Comparison of ENCODE assay signal across 23 cellular contexts in the genomic region with DNA sequence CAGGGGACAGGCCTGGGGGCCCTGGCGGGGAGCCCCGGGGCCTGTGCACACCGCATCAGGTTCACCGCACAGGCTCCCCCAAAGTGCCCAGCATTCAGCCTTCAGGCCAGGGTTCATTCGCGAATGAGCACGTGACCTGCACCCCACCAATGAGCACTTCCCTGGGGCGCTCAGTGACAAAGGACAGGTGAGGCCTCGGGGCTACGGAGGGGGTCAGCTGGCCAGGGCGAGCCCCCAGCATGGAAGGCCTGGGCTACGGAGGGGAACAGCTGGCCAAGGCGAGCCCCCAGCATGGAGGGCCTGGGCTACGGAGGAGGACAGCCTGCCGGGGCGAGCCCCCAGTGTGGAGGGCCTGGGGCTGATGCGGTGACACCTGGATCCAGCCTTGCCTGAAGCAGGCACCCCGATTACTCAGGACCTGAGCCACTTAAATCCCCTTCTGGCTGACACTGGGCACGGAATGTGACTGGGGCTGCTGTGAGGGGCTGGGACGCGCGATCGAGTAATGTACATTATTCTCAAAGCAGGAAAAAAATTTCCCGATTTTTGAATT. TPM values are rescaled to one million over a fixed set of nuclear protein-coding genes. Genes with fewer than 3 reads are reported as not detected.
DNase-seq lines count a peak whose midpoint lies in the region; ATAC-seq, FAIRE-seq and TF ChIP-seq lines count a peak whose summit lies in the region.
"Had no signal": no experiment of that assay in that cellular context is flagged by ENCODE, and none has a peak within 500 bp of the region (broad histone marks: within the 10 kb centered on the region; RNA-seq: fewer than 3 reads in every experiment).

No MANE protein-coding gene starts in this region.

- intact Hi-C loops in Right ventricle myocardium inferior (cut with DNase I): no loop called here
- intact Hi-C loops in heart left ventricle (cut with DNase I): no loop called here
- intact Hi-C loops in A673 (cut with micrococcal nuclease; ENCODE audit: unreplicated experiment): no loop called here
- intact Hi-C loops in CD4-positive, alpha-beta T cell (cut with DNase I, micrococcal nuclease): no loop called here

- H3K4me3 Mint-ChIP-seq in T-helper 17 cell: no peak overlapping the region
- H3K4me3 Mint-ChIP-seq in CD4-positive, alpha-beta T cell: no peak overlapping the region
- H3K4me3 Mint-ChIP-seq: CD8-positive, alpha-beta memory T cell; GM23338; IgD-negative memory B cell had no signal

- BruUV-seq in A673 (replicated peaks; lab: Mats Ljungman, UMichigan): TSS peak; percentile 22

- POLR2A ChIA-PET in A673 (lab: Charles Lee; ENCODE audit: low non-redundant PET) (no interaction called here), H1 (lab: Charles Lee; ENCODE audit: partially characterized antibody) (interaction anchor here (2.1 kb wide), 1 partner anchor 10 kb away, joined by 6 read pairs; no protein-coding TSS in a partner anchor)
- POLR2A ChIA-PET in CD4-positive, alpha-beta T cell (lab: Charles Lee): no interaction called here

- H2AK5ac ChIP-seq in H1 (ENCODE audit: low read depth, low read length): no peak overlapping the region

- no peak overlapping the region for H3K23ac ChIP-seq in H1 (ENCODE audit: insufficient read length)

- H3K23me2 ChIP-seq in H1 (ENCODE audit: low read depth, low read length): no peaks in the 10 kb centered on the region

- H2BK120ac ChIP-seq in H1 (replicated peaks; ENCODE audit: low read depth, low read length): no peak overlapping the region

- H3K14ac ChIP-seq in H1 (ENCODE audit: insufficient read length): no peak overlapping the region

- no peaks in the 10 kb centered on the region for H3K27me3 Mint-ChIP-seq in T-helper 17 cell
- H3K27me3 Mint-ChIP-seq in CD4-positive, alpha-beta T cell: no peaks in the 10 kb centered on the region
- H3K27me3 Mint-ChIP-seq: CD8-positive, alpha-beta memory T cell; IgD-negative memory B cell had no signal

- no peak overlapping the region for H2BK20ac ChIP-seq in H1 (ENCODE audit: low read length)

- H3K79me1 ChIP-seq in H1 (ENCODE audit: low read depth, low read length): peaks cover 15% of the 10 kb centered on the region

- peaks cover 0 to 15% of the 10 kb centered on the region in 2 experiments; a peak in 1 of 4 replicates for H3K79me2 ChIP-seq in H1 (ENCODE audit: control insufficient read depth in 1 of 2, insufficient read depth in 2 of 2, low read length in 2 of 2)

- peaks cover 0 to 34% (median 14%) of the 10 kb centered on the region in 9 donors for H3K36me3 ChIP-seq in heart left ventricle
- H3K36me3 ChIP-seq in A673 (ENCODE audit: insufficient read depth, low read length, poor library complexity, severe bottlenecking): peaks cover 63% of the 10 kb centered on the region
- peaks cover 7 to 40% (median 32%) of the 10 kb centered on the region in 4 experiments; a peak in 6 of 8 replicates for H3K36me3 ChIP-seq in H1 (ENCODE audit: control insufficient read depth in 2 of 4, insufficient read depth in 4 of 4, low read length in 3 of 4)

- no peak overlapping the region for H2BK15ac ChIP-seq in H1 (ENCODE audit: low read length)

- H3K9ac ChIP-seq in H1 (replicated peaks in 1 of 4; ENCODE audit: extremely low read depth in 1 of 4, low read depth in 3 of 4, low read length in 3 of 4): no peak overlapping the region

- H3K4me2 ChIP-seq in H1 (ENCODE audit: insufficient read depth in 1 of 2, low read depth in 2 of 2, low read length in 2 of 2): no peak overlapping the region
- H3K4me2 ChIP-seq: A549; BLaER1 treated with 17β-estradiol and CSF1 and Interleukin-3, amounts not matched to agents 10 nM and 100 nM; GM23338 had no signal

- H2AFZ ChIP-seq in H1 (ENCODE audit: low read length): no peak overlapping the region
- H2AFZ ChIP-seq: GM23338 had no signal

- CTCF ChIA-PET in A673 (lab: Charles Lee) (no interaction called here), H1 (lab: Charles Lee; ENCODE audit: partially characterized antibody) (no interaction called here)
- CTCF ChIA-PET in CD4-positive, alpha-beta T cell (lab: Charles Lee): no interaction called here

- peak overlapping the region; percentile 28; the same call in 1 of the 2 replicates for H4K8ac ChIP-seq in H1 (ENCODE audit: extremely low read depth, insufficient read depth, low read length)

- no peak for FAIRE-seq in H1 (lab: Jason Lieb, UNC)
- FAIRE-seq: A549, GM12891, HTR-8/SVneo had no signal

- H2BK5ac ChIP-seq in H1 (ENCODE audit: low read depth, low read length): no peak overlapping the region

- TF ChIP-seq CTCF in heart left ventricle (IDR thresholded peaks at IDR 0.05) (no peak), A673 (conservative IDR thresholded peaks at IDR 0.05; ENCODE audit: low read depth, low read length) (no peak), H1 (IDR thresholded peaks at IDR 0.05; ENCODE audit: control extremely low read depth in 1 of 3, insufficient read depth in 1 of 3, low read depth in 1 of 3, low read length in 3 of 3) (no peak)
- no peak for TF ChIP-seq CTCF in CD4-positive, alpha-beta T cell (IDR thresholded peaks at IDR 0.05)

- H3K4me3 ChIP-seq in heart left ventricle: no peak overlapping the region
- no peak overlapping the region for H3K4me3 ChIP-seq in A673 (ENCODE audit: low read depth, low read length, poor library complexity, severe bottlenecking)
- H3K4me3 ChIP-seq in H1 (ENCODE audit: extremely low read depth in 1 of 4, insufficient read depth in 2 of 4, low read depth in 3 of 4, low read length in 4 of 4): no peak overlapping the region
- H3K4me3 ChIP-seq: A549; BLaER1 treated with 17β-estradiol and CSF1 and Interleukin-3, amounts not matched to agents 10 nM and 100 nM; GM23338 had no signal

- no peak for TF ChIP-seq EP300 in H1 (IDR thresholded peaks at IDR 0.05; ENCODE audit: borderline replicate concordance in 1 of 2, low read depth in 2 of 2, low read length in 2 of 2)

- no peak overlapping the region for H3K4ac ChIP-seq in H1 (replicated peaks; ENCODE audit: insufficient read length, low read depth, low read length)

- no peak for TF ChIP-seq POLR2A in heart left ventricle (IDR thresholded peaks at IDR 0.05)
- TF ChIP-seq POLR2A in H1 (IDR thresholded peaks at IDR 0.05; ENCODE audit: control extremely low read depth in 1 of 2, low read depth in 2 of 2, low read length in 2 of 2): no peak

- H3K27ac ChIP-seq in heart left ventricle: no peak overlapping the region
- no peak overlapping the region for H3K27ac ChIP-seq in A673 (ENCODE audit: low read depth, low read length, poor library complexity, severe bottlenecking)
- H3K27ac ChIP-seq in H1 (ENCODE audit: low read depth, low read length): no peak overlapping the region
- no peak overlapping the region for H3K27ac ChIP-seq in CD4-positive, alpha-beta T cell (ENCODE audit: low read depth, low read length)
- H3K27ac ChIP-seq: 22Rv1, A549 had no signal

- no peak overlapping the region for H4K5ac ChIP-seq in H1 (ENCODE audit: insufficient read length, low read depth, low read length)

- H3K56ac ChIP-seq in H1 (replicated peaks; ENCODE audit: insufficient read length, low read depth, low read length): no peak overlapping the region

- ATAC-seq in Right ventricle myocardium inferior: no peak
- ATAC-seq in heart left ventricle: no peak
- no peak for ATAC-seq in T-helper 17 cell
- ATAC-seq in CD4-positive, alpha-beta T cell (ENCODE audit: poor library complexity): no peak
- no peak for ATAC-seq in GM19324 (IDR thresholded peaks at IDR 0.05; ENCODE audit: low FRiP score, unreplicated experiment)
- ATAC-seq: A549, GM23338, HCT116 had no signal

- H3K18ac ChIP-seq in H1 (ENCODE audit: extremely low read depth, low read length): no peak overlapping the region

- no peak for TF ChIP-seq RAD21 in H1 (IDR thresholded peaks at IDR 0.05 in 1 of 2, conservative IDR thresholded peaks at IDR 0.05 in 1 of 2; ENCODE audit: low read depth in 2 of 2, low read length in 2 of 2)

- peaks cover 26% of the 10 kb centered on the region in 2 experiments for H4K20me1 ChIP-seq in H1 (replicated peaks in 1 of 2; ENCODE audit: control insufficient read depth in 1 of 2, insufficient read depth in 2 of 2, low read length in 2 of 2)

- H3K9me3 Mint-ChIP-seq in CD4-positive, alpha-beta T cell: no peaks in the 10 kb centered on the region
- H3K9me3 Mint-ChIP-seq: CD8-positive, alpha-beta memory T cell; GM23338; IgD-negative memory B cell had no signal

- H3K27ac Mint-ChIP-seq in T-helper 17 cell: peak overlapping the region; percentile 24
- H3K27ac Mint-ChIP-seq in CD4-positive, alpha-beta T cell: no peak overlapping the region
- H3K27ac Mint-ChIP-seq: GM23338, IgD-negative memory B cell had no signal

- H3K36me3 Mint-ChIP-seq in T-helper 17 cell (ENCODE audit: low read depth): no peaks in the 10 kb centered on the region
- H3K36me3 Mint-ChIP-seq in CD4-positive, alpha-beta T cell (ENCODE audit: low read depth): peaks cover 13% of the 10 kb centered on the region

- DNase-seq in Right ventricle myocardium inferior (ENCODE audit: missing footprints): peak; percentile 40
- DNase-seq in heart left ventricle: no peak
- DNase-seq in A673 (ENCODE audit: low spot score): no peak
- DNase-seq in T-helper 17 cell: no peak
- no peak for DNase-seq in H1 (ENCODE audit: low read depth in 1 of 2, low spot score in 2 of 2)
- no peak for DNase-seq in stimulated activated CD4-positive, alpha-beta T cell treated with anti-CD3 and anti-CD28 coated beads, Interleukin-2, amount 100 ng/mL, for 24 hours
- no peak for DNase-seq in CD4-positive, alpha-beta T cell
- DNase-seq: CD8-positive, alpha-beta memory T cell; COR-L47; DMS 273 treated with DMSO at 0.1 percent for 48 hours; DMS53; DND-41; EL; H7 had no signal

- H2BK12ac ChIP-seq in H1 (ENCODE audit: low read depth, low read length): no peak overlapping the region

- H3K27me3 ChIP-seq in heart left ventricle (no peaks in the 10 kb centered on the region), A673 (replicated peaks; ENCODE audit: insufficient read depth, low read depth, low read length, poor library complexity) (no peaks in the 10 kb centered on the region), H1 (replicated peaks in 1 of 4; ENCODE audit: control insufficient read depth in 3 of 4, extremely low read depth in 1 of 4, insufficient read depth in 3 of 4, low read length in 3 of 4) (no peaks in the 10 kb centered on the region)
- no peaks in the 10 kb centered on the region for H3K27me3 ChIP-seq in CD4-positive, alpha-beta T cell (ENCODE audit: control insufficient read depth, insufficient read depth, low read length)
- H3K27me3 ChIP-seq: BLaER1 treated with 17β-estradiol and CSF1 and Interleukin-3, amounts not matched to agents 10 nM and 100 nM had no signal

- no peaks in the 10 kb centered on the region for H3K4me1 Mint-ChIP-seq in T-helper 17 cell
- H3K4me1 Mint-ChIP-seq in CD4-positive, alpha-beta T cell (ENCODE audit: low read depth): peaks cover 5% of the 10 kb centered on the region

- no peaks in the 10 kb centered on the region for H3K4me1 ChIP-seq in heart left ventricle
- H3K4me1 ChIP-seq in A673 (ENCODE audit: insufficient read depth, low read length, poor library complexity, severe bottlenecking): peaks cover 5% of the 10 kb centered on the region
- H3K4me1 ChIP-seq in H1 (replicated peaks in 1 of 4; ENCODE audit: control insufficient read depth in 3 of 4, insufficient read depth in 4 of 4, low read length in 3 of 4): no peaks in the 10 kb centered on the region

- H4K91ac ChIP-seq in H1 (replicated peaks; ENCODE audit: insufficient read length, low read length): no peak overlapping the region

- WGBS in heart left ventricle, 4 donors: 92 to 97% (median 94%) methylated on average over 20 to 24 of the region's 24 CpGs
- 89% methylated on average over 20 of the region's 24 CpGs; no CpG with 5 or more reads in 1 of the 2 experiments for WGBS in H1 (ENCODE audit: extremely low coverage in 1 of 2, insufficient coverage in 1 of 2, insufficient read length in 1 of 2, insufficient replicate concordance in 2 of 2, low coverage in 1 of 2, low lambda C conversion rate in 2 of 2, missing lambda C conversion rate in 1 of 2), 2 experiments

- H3K9me3 ChIP-seq in heart left ventricle (no peaks in the 10 kb centered on the region), A673 (ENCODE audit: low read depth, low read length, poor library complexity, severe bottlenecking) (no peaks in the 10 kb centered on the region), T-helper 17 cell (ENCODE audit: control insufficient read depth, low read length, poor library complexity, severe bottlenecking) (no peaks in the 10 kb centered on the region), H1 (ENCODE audit: insufficient read depth in 2 of 2, low read depth in 1 of 2, low read length in 1 of 2) (no peaks in the 10 kb centered on the region)
- H3K9me3 ChIP-seq in CD4-positive, alpha-beta T cell (ENCODE audit: control insufficient read depth, low read length): no peaks in the 10 kb centered on the region
- H3K9me3 ChIP-seq: A549; BLaER1 treated with 17β-estradiol and CSF1 and Interleukin-3, amounts not matched to agents 10 nM and 100 nM had no signal

RNA-seq across cellular contexts. Expression of a gene that starts 23.1 kb away (rescaled TPM):
- total RNA-seq in Right ventricle myocardium inferior (25.3 TPM), heart left ventricle (10 to 100 TPM; 13.2 to 38.0 (median 22.3) TPM), A673 (2021) (333 and 361 TPM in 2 replicates), T-helper 17 cell (10 to 100 TPM; 46.9 to 47.4 TPM)
- polyA plus RNA-seq in heart left ventricle (10 to 100 TPM; 13.4 to 40.2 TPM), H1 (2011; rRNA removed) (241 and 471 TPM in 2 replicates)
- total RNA-seq in H1 (2021; fragmentation: NEBNext Ultra II Directional; extraction: Animal tissue kit (Norgen Biotek cat#: 25700)): 340 and 348 TPM in 2 replicates
- 271 TPM for polyA plus RNA-seq in H1 (2011; cell fraction: cytosol; rRNA removed)
- polyA plus RNA-seq in H1 (2011; cell fraction: nucleus; rRNA removed): 468 TPM
- polyA plus RNA-seq in H1 (2012, experiment 1 of 2): 258 to 276 TPM (median 262 TPM) in 4 replicates
- 216 TPM for polyA plus RNA-seq in H1 (2012, experiment 2 of 2)
- 188 TPM for polyA plus RNA-seq in H1 (2013, experiment 1 of 2)
- 190 TPM for polyA plus RNA-seq in H1 (2013, experiment 2 of 2)
- 47.7 and 78.0 TPM in 2 replicates for polyA minus RNA-seq in H1 (2011; rRNA and poly(A)+ RNA removed)
- 232 TPM for polyA minus RNA-seq in H1 (2011; cell fraction: cytosol; rRNA and poly(A)+ RNA removed)
- 124 TPM for polyA minus RNA-seq in H1 (2011; cell fraction: nucleus; rRNA and poly(A)+ RNA removed)
- total RNA-seq in CD4-positive, alpha-beta T cell: 10 to 100 TPM; 51.2 to 52.2 TPM

RNA-seq across cellular contexts. Expression of a gene that starts 24.1 kb away (rescaled TPM):
- total RNA-seq in Right ventricle myocardium inferior: 1,146 TPM
- 100 to 1,000 TPM; 170 to 982 (median 690) TPM for total RNA-seq in heart left ventricle
- polyA plus RNA-seq in heart left ventricle: 100 to 1,000 TPM; 271 to 329 TPM
- 256 and 258 TPM in 2 replicates for total RNA-seq in A673 (2021)
- 100 to 1,000 TPM; 125 to 128 TPM for total RNA-seq in T-helper 17 cell
- 162 and 179 TPM in 2 replicates for total RNA-seq in H1 (2021; fragmentation: NEBNext Ultra II Directional; extraction: Animal tissue kit (Norgen Biotek cat#: 25700))
- polyA plus RNA-seq in H1 (2011; rRNA removed): 171 and 209 TPM in 2 replicates
- polyA plus RNA-seq in H1 (2011; cell fraction: cytosol; rRNA removed): 116 TPM
- polyA plus RNA-seq in H1 (2011; cell fraction: nucleus; rRNA removed): 97.6 TPM
- polyA plus RNA-seq in H1 (2012, experiment 1 of 2): 113 to 194 TPM (median 144 TPM) in 4 replicates
- polyA plus RNA-seq in H1 (2012, experiment 2 of 2): 120 TPM
- 158 TPM for polyA plus RNA-seq in H1 (2013, experiment 1 of 2)
- 164 TPM for polyA plus RNA-seq in H1 (2013, experiment 2 of 2)
- polyA minus RNA-seq in H1 (2011; rRNA and poly(A)+ RNA removed): 30.3 and 34.7 TPM in 2 replicates
- polyA minus RNA-seq in H1 (2011; cell fraction: cytosol; rRNA and poly(A)+ RNA removed): 19.2 TPM
- polyA minus RNA-seq in H1 (2011; cell fraction: nucleus; rRNA and poly(A)+ RNA removed): 33.2 TPM
- total RNA-seq in CD4-positive, alpha-beta T cell: 10 to 100 TPM; 88.9 to 93.8 TPM

RNA-seq across cellular contexts. Expression of a gene that starts 36.7 kb away (rescaled TPM):
- total RNA-seq in Right ventricle myocardium inferior (64.2 TPM), heart left ventricle (100 to 1,000 TPM in 2 of 9 donors, 10 to 100 TPM in 7; 38.6 to 107 (median 62.5) TPM), A673 (2021) (138 and 139 TPM in 2 replicates), T-helper 17 cell (10 to 100 TPM; 37.9 to 40.6 TPM)
- polyA plus RNA-seq in heart left ventricle (100 to 1,000 TPM; 110 to 146 TPM), H1 (2011; rRNA removed) (88.2 and 113 TPM in 2 replicates)
- total RNA-seq in H1 (2021; fragmentation: NEBNext Ultra II Directional; extraction: Animal tissue kit (Norgen Biotek cat#: 25700)): 110 and 115 TPM in 2 replicates
- 88.4 TPM for polyA plus RNA-seq in H1 (2011; cell fraction: cytosol; rRNA removed)
- 124 TPM for polyA plus RNA-seq in H1 (2011; cell fraction: nucleus; rRNA removed)
- 35.0 to 76.4 TPM (median 70.7 TPM) in 4 replicates for polyA plus RNA-seq in H1 (2012, experiment 1 of 2)
- 53.8 TPM for polyA plus RNA-seq in H1 (2012, experiment 2 of 2)
- 51.4 TPM for polyA plus RNA-seq in H1 (2013, experiment 1 of 2)
- polyA plus RNA-seq in H1 (2013, experiment 2 of 2): 49.4 TPM
- 30.3 and 32.3 TPM in 2 replicates for polyA minus RNA-seq in H1 (2011; rRNA and poly(A)+ RNA removed)
- 61.4 TPM for polyA minus RNA-seq in H1 (2011; cell fraction: cytosol; rRNA and poly(A)+ RNA removed)
- polyA minus RNA-seq in H1 (2011; cell fraction: nucleus; rRNA and poly(A)+ RNA removed): 52.8 TPM
- total RNA-seq in CD4-positive, alpha-beta T cell: 10 to 100 TPM; 34.3 to 35.2 TPM
